In the genomic region with DNA sequence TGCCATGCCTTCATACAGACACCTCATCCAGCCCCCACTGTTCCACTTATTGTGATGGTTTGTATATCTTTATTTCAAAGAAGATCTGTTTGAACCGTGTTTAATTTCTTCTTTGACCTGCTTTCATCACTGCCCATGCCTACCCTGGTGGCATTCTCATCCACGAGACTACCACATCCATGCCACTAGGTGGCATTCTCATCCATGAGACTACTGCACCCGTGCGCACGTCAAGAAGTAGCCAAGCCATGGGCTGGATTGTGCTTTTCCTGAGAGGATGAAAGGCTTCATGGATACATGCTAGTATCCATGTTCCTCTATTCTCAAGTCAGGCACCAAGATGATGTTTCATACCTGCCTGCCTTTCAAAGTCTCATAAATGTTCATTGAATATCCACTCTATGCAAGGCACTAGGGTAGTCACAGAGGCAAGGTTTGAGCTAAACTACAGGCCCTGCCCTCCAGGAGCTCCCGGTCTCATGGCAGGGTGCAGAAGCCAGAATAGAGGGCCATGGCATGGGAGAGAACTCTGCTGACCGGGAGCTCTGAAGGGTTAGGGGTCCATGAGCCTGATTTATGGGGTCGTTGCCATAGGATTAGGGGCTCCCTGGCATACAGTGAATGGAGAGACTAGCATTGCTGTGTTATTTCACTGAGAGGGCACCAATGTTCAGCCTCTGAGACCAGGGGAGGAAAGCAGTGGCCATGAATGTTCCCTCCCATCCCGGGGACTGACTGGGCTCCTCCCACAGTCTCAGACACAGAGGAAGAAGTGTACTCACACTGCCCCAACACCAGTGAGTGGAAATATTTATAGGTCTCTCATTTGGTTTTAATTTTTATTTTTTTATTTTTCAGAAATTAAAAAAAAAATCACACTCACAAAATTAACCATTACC, we compare ENCODE assay signal across 8 cellular contexts. TPM values are rescaled to one million over a fixed set of nuclear protein-coding genes. Genes with fewer than 3 reads are reported as not detected.
A peak's percentile ranks its signal among the peaks of the same experiment; 100 is the strongest.
DNase-seq lines count a peak whose midpoint lies in the region; ATAC-seq lines count a peak whose summit lies in the region.

No MANE protein-coding gene starts in this region.

- ATAC-seq in GM18867 (IDR thresholded peaks at IDR 0.05; ENCODE audit: unreplicated experiment), result peak; percentile 88
- peak; percentile 95 for ATAC-seq in left colon

- no peak overlapping the region for H3K27ac ChIP-seq in caudate nucleus (ENCODE audit: low read depth, low read length)

- DNase-seq in COR-L47 (lab: John Stamatoyannopoulos, UW) (peak; percentile 9), HT1080 (ENCODE audit: low read depth) (peak; percentile 50), RKO (ENCODE audit: low spot score) (peak; percentile 72), caudate nucleus (lab: John Stamatoyannopoulos, UW) (peak in 51 of 61 donors; percentile 0 to 65 (median 12)), left colon (peak; percentile 34 to 41), stromal cell of bone marrow (ENCODE audit: low read depth) (peak; percentile 48), GF-D8 (lab: John Stamatoyannopoulos, UW) (no peak)

- intact Hi-C loops in left colon (cut with DNase I, micrococcal nuclease), result loop anchor here in 1 of 2 donors (5.0 kb wide), 1 partner anchor 754 kb away; no protein-coding TSS in a partner anchor

RNA-seq across cellular contexts. Expression of a gene that starts 24.8 kb away (rescaled TPM):
- 24.3 and 24.5 TPM in 2 replicates for total RNA-seq in HT1080 (2014; rRNA removed; shearing (Covaris generic))
- polyA plus RNA-seq in HT1080 (2015; cell fraction: cytosol; rRNA removed), result 24.5 and 29.5 TPM in 2 replicates
- polyA plus RNA-seq in HT1080 (2015; cell fraction: nucleus; rRNA removed), result 22.8 and 38.8 TPM in 2 replicates
- total RNA-seq in left colon, result 10 to 100 TPM; 30.0 to 31.7 TPM

RNA-seq across cellular contexts. Expression of a gene that starts 33.7 kb away (rescaled TPM):
- not detected in 2 replicates for total RNA-seq in HT1080 (2014; rRNA removed; shearing (Covaris generic))
- not detected in 2 replicates for polyA plus RNA-seq in HT1080 (2015; cell fraction: cytosol; rRNA removed)
- polyA plus RNA-seq in HT1080 (2015; cell fraction: nucleus; rRNA removed), result not detected in 2 replicates
- not detected for total RNA-seq in left colon
